9 cellular contexts compared by ENCODE assay signal in the genomic region with DNA sequence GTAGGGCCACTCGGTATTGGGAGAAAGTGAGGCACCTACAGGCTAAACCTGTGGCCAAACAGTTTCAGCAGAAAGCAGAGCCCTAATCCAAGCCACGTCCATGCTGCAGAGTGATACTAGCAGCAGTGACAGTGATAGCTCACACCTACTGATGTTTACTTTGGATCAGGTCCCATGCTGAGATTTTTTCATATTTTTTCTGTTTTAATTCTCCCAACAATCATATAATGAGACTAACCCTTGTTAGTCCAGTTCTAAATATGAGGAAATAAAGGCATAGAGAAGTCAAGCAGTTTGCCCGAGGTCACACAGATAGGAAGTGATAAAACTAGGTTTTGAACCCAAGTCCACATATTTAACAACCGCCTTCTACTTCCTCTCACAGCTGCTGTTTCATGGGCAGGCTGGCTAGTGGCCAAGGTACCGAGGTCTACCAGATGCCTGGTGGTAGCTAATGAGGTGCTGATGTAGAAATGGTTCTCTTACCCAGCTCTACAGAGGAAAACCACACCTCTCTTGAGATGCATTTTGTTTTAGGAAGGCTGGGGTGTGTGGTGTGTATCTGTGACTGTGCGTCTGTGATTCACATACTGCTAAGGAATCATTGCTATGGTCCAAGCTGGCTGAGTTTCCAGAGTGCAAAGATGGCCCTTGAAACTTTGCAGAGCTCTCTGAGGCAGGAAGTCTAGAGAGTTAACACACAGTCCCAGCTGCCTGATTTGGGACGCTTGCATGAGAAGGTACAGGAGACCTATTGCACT.
DNase-seq lines count a peak whose midpoint lies in the region; ATAC-seq and TF ChIP-seq lines count a peak whose summit lies in the region.
"Had no signal": no experiment of that assay in that cellular context is flagged by ENCODE, and none has a peak within 500 bp of the region (broad histone marks: within the 10 kb centered on the region; RNA-seq: fewer than 3 reads in every experiment).

No MANE protein-coding gene starts in this region.

- no peak overlapping the region for H2AFZ ChIP-seq in IMR-90 (replicated peaks; ENCODE audit: low read length, poor library complexity)

- TF ChIP-seq RAD21 in IMR-90 (IDR thresholded peaks at IDR 0.05; ENCODE audit: low read length): no peak

- no peak overlapping the region for H3K18ac ChIP-seq in IMR-90 (ENCODE audit: low read depth, low read length)

- 12% methylated on average over 2 of the region's 7 CpGs; no CpG with 5 or more reads in 1 of the 2 experiments for WGBS in IMR-90 (ENCODE audit: extremely low coverage in 2 of 2, insufficient read length in 1 of 2), 2 experiments

- no peak overlapping the region for H3K23ac ChIP-seq in IMR-90 (ENCODE audit: low read depth, low read length)

- H4K5ac ChIP-seq in IMR-90 (ENCODE audit: low read depth, low read length): no peak overlapping the region

- H2BK15ac ChIP-seq in IMR-90 (ENCODE audit: low read depth, low read length): no peak overlapping the region

- no peak overlapping the region for H2BK5ac ChIP-seq in IMR-90 (ENCODE audit: low read depth, low read length, poor library complexity, severe bottlenecking)

- 0 out of 2 replicates have a peak overlapping the region, but pooled peaks have one; percentile 38 for H3K14ac ChIP-seq in IMR-90 (replicated peaks; ENCODE audit: low read depth, low read length)

- CTCF ChIA-PET in IMR-90 (lab: Yijun Ruan, JAX): interaction anchor here (0.6 kb wide), 1 partner anchor 72 kb away, joined by 4 read pairs; no protein-coding TSS in a partner anchor
- CTCF ChIA-PET in Panc1 (lab: Charles Lee): interaction anchor here (1.5 kb wide), 1 partner anchor 81 kb away, joined by 5 read pairs; no protein-coding TSS in a partner anchor

- no peaks in the 10 kb centered on the region for H3K36me3 ChIP-seq in IMR-90 (ENCODE audit: control insufficient read depth, insufficient read depth, low read length)
- no peaks in the 10 kb centered on the region for H3K36me3 ChIP-seq in Panc1 (ENCODE audit: control insufficient read depth, insufficient read depth, low read length)
- H3K36me3 ChIP-seq in stomach smooth muscle (ENCODE audit: control insufficient read depth in 2 of 2, insufficient read depth in 2 of 2, low read length in 2 of 2): no peaks in the 10 kb centered on the region
- H3K36me3 ChIP-seq: thoracic aorta had no signal

- no peak overlapping the region for H4K8ac ChIP-seq in IMR-90 (ENCODE audit: low read depth in 2 of 2, low read length in 2 of 2)

- H3K79me1 ChIP-seq in IMR-90 (ENCODE audit: low read depth in 1 of 2, low read length in 2 of 2): peaks cover 11 to 54% of the 10 kb centered on the region in 2 experiments

- TF ChIP-seq CTCF in IMR-90 (conservative IDR thresholded peaks at IDR 0.05; ENCODE audit: low read depth, low read length): no peak
- TF ChIP-seq CTCF in Panc1 (IDR thresholded peaks at IDR 0.05): no peak

- H4K91ac ChIP-seq in IMR-90 (ENCODE audit: insufficient read depth, low read depth, low read length): no peak overlapping the region

- no peak overlapping the region for H3K4me2 ChIP-seq in IMR-90 (ENCODE audit: low read depth, low read length)

- H2AK9ac ChIP-seq in IMR-90 (replicated peaks; ENCODE audit: low read depth, low read length, poor library complexity): peak overlapping the region; percentile 15

- POLR2A ChIA-PET in IMR-90 (lab: Charles Lee; ENCODE audit: unreplicated experiment): no interaction called here
- POLR2A ChIA-PET in Panc1 (lab: Charles Lee): no interaction called here

- no peak overlapping the region for H2AK5ac ChIP-seq in IMR-90 (ENCODE audit: low read depth, low read length)

- in situ Hi-C loops in IMR-90 (cut with MboI; ENCODE audit: low sequenced_read_pairs): no loop called here
- in situ Hi-C loops in Panc1 (cut with HindIII; ENCODE audit: low pct_unique_long_range_greater_than_20kb, low sequenced_read_pairs): no loop called here

- no peak for TF ChIP-seq POLR2A in IMR-90 (IDR thresholded peaks at IDR 0.05; ENCODE audit: low read depth, low read length)

- H3K56ac ChIP-seq in IMR-90 (ENCODE audit: extremely low read depth, insufficient read depth, low read length): no peak overlapping the region

- H2BK120ac ChIP-seq in IMR-90 (ENCODE audit: low read depth, low read length): no peak overlapping the region

- BruUV-seq in IMR-90 (replicated peaks; lab: Mats Ljungman, UMichigan) (no TSS peak), Panc1 (replicated peaks; lab: Mats Ljungman, UMichigan) (no TSS peak)

- no peak overlapping the region for H3K27ac ChIP-seq in IMR-90 (ENCODE audit: insufficient read depth, low read length)
- H3K27ac ChIP-seq in Panc1 (ENCODE audit: low read length): peak overlapping the region; percentile 15; the same call in 1 of the 2 replicates
- peak overlapping the region; percentile 1 for H3K27ac ChIP-seq in stomach smooth muscle (ENCODE audit: low read length)
- H3K27ac ChIP-seq: thoracic aorta had no signal

- no peak overlapping the region for H2BK20ac ChIP-seq in IMR-90 (ENCODE audit: low read depth, low read length)

- H3K9ac ChIP-seq in IMR-90 (ENCODE audit: low read depth, low read length) (no peak overlapping the region), stomach smooth muscle (ENCODE audit: low read length in 2 of 2) (no peak overlapping the region)

- H3K4me1 ChIP-seq in IMR-90 (ENCODE audit: control insufficient read depth, insufficient read depth, low read length) (peaks cover 8% of the 10 kb centered on the region), Panc1 (ENCODE audit: control insufficient read depth, insufficient read depth, low read length) (peaks cover 19% of the 10 kb centered on the region), stomach smooth muscle (ENCODE audit: control insufficient read depth, insufficient read depth, low read length) (peaks cover 9% of the 10 kb centered on the region)

- no peak overlapping the region for H3K4ac ChIP-seq in IMR-90 (ENCODE audit: low read depth, low read length)

- H3K9me3 ChIP-seq in IMR-90 (ENCODE audit: control insufficient read depth, insufficient read depth, low read length) (no peaks in the 10 kb centered on the region), Panc1 (ENCODE audit: control insufficient read depth, insufficient read depth, low read depth, low read length) (no peaks in the 10 kb centered on the region), stomach smooth muscle (ENCODE audit: control insufficient read depth in 2 of 2, low read length in 2 of 2) (no peaks in the 10 kb centered on the region)
- H3K9me3 ChIP-seq: thoracic aorta had no signal

- peak; percentile 46 for ATAC-seq in IMR-90 (ENCODE audit: low read depth)
- ATAC-seq in Panc1: peak; percentile 70; the same call in 1 of the 2 replicates

- dilution Hi-C loops in IMR-90 (cut with HindIII; ENCODE audit: low sequenced_read_pairs, unreplicated experiment): no loop called here

- DNase-seq in GM04504 (ENCODE audit: low read depth): peak; percentile 77
- peak; percentile 79 for DNase-seq in IMR-90
- no peak for DNase-seq in Panc1 (ENCODE audit: low read depth, low spot score)
- peak; percentile 24 for DNase-seq in fibroblast of gingiva (ENCODE audit: low read depth)
- no peak for DNase-seq in iPS-NIHi7 (ENCODE audit: extremely low spot score)
- DNase-seq in activated CD4-positive, alpha-beta T cell treated with anti-CD3 and anti-CD28 coated beads, Interleukin-2, amount 50 U/mL, for 4 hours: no peak
- no peak for DNase-seq in GM19238 (ENCODE audit: insufficient read length, low spot score)

- H4K20me1 ChIP-seq in IMR-90 (ENCODE audit: insufficient read depth, low read length): peaks cover 46% of the 10 kb centered on the region

- no peaks in the 10 kb centered on the region for H3K27me3 ChIP-seq in IMR-90 (ENCODE audit: control insufficient read depth, insufficient read depth, low read length)
- H3K27me3 ChIP-seq in Panc1 (ENCODE audit: control insufficient read depth, insufficient read depth, low read length): no peaks in the 10 kb centered on the region
- no peaks in the 10 kb centered on the region for H3K27me3 ChIP-seq in stomach smooth muscle (ENCODE audit: control insufficient read depth in 1 of 2, insufficient read depth in 2 of 2, low read length in 2 of 2)

- H3K4me3 ChIP-seq in IMR-90 (ENCODE audit: insufficient read depth, low read depth, low read length) (no peak overlapping the region), Panc1 (ENCODE audit: low read depth in 2 of 2, low read length in 2 of 2) (no peak overlapping the region), stomach smooth muscle (ENCODE audit: low read length in 2 of 2) (peak overlapping the region; percentile 10 to 18)
- H3K4me3 ChIP-seq: thoracic aorta had no signal

- H3K9me1 ChIP-seq in IMR-90 (ENCODE audit: insufficient read depth, low read length): peaks cover 16% of the 10 kb centered on the region

- intact Hi-C loops in IMR-90 (cut with micrococcal nuclease): loop anchor here (5.0 kb wide), 1 partner anchor 79 kb away; a partner anchor contains a TSS
- intact Hi-C loops in Panc1 (cut with micrococcal nuclease; ENCODE audit: unreplicated experiment): no loop called here

TF ChIP-seq in IMR-90, 13 proteins besides CTCF, POLR2A, EP300 and RAD21 (continues in another document):
- TF ChIP-seq MXI1 (IDR thresholded peaks at IDR 0.05; ENCODE audit: borderline replicate concordance, low read depth, low read length) (no peak), MAZ (IDR thresholded peaks at IDR 0.05; ENCODE audit: borderline replicate concordance, low read depth, low read length) (no peak), CEBPB (IDR thresholded peaks at IDR 0.05; ENCODE audit: low read depth, low read length) (no peak), CHD1 (IDR thresholded peaks at IDR 0.05; ENCODE audit: low read depth, low read length) (no peak), NFE2L2 (IDR thresholded peaks at IDR 0.05; ENCODE audit: low read depth, low read length) (no peak), BHLHE40 (IDR thresholded peaks at IDR 0.05; ENCODE audit: low read depth, low read length) (no peak), RCOR1 (IDR thresholded peaks at IDR 0.05; ENCODE audit: insufficient replicate concordance, low read length) (no peak)
- TF ChIP-seq, protein P1, sequence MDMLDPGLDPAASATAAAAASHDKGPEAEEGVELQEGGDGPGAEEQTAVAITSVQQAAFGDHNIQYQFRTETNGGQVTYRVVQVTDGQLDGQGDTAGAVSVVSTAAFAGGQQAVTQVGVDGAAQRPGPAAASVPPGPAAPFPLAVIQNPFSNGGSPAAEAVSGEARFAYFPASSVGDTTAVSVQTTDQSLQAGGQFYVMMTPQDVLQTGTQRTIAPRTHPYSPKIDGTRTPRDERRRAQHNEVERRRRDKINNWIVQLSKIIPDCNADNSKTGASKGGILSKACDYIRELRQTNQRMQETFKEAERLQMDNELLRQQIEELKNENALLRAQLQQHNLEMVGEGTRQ (IDR thresholded peaks at IDR 0.05; ENCODE audit: low read depth, low read length): no peak

Comparison
In these comparisons a context has a peak if more than half of its experiments do, and no peak if none do; other contexts are left out.
1. DNase-seq: peak in GM04504 (single experiment), IMR-90 (single experiment) and fibroblast of gingiva (single experiment); none in Panc1 (single experiment), iPS-NIHi7 (single experiment), activated CD4-positive, alpha-beta T cell treated with anti-CD3 and anti-CD28 coated beads, Interleukin-2, amount 50 U/mL, for 4 hours (0 of 2) and GM19238 (single experiment).
2. H3K4me3 ChIP-seq: peak in stomach smooth muscle (2 of 2); none in IMR-90 (single experiment) and Panc1 (0 of 2).